In genomic region chrX:69153060-69153730, GRCh38 we compare ENCODE assay signal across 2 cellular contexts.
TF ChIP-seq lines count a peak whose summit lies in the region.

No MANE protein-coding gene starts in this region.

TF ChIP-seq in H1, 55 proteins besides CTCF, POLR2A, EP300 and RAD21:
- TF ChIP-seq, protein P1, sequence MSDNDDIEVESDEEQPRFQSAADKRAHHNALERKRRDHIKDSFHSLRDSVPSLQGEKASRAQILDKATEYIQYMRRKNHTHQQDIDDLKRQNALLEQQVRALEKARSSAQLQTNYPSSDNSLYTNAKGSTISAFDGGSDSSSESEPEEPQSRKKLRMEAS (IDR thresholded peaks at IDR 0.05): no peak
- TF ChIP-seq TAF1 (IDR thresholded peaks at IDR 0.05; ENCODE audit: low read depth, low read length) (0 out of 2 replicates have a peak, but pooled peaks have one; percentile 32), YY1 (IDR thresholded peaks at IDR 0.05; ENCODE audit: low read depth, low read length) (0 out of 2 replicates have a peak, but pooled peaks have one; percentile 42), TEAD4 (IDR thresholded peaks at IDR 0.05; ENCODE audit: low read depth, low read length) (peak; percentile 63), ASH2L (IDR thresholded peaks at IDR 0.05; ENCODE audit: low read length) (no peak), NRF1 (IDR thresholded peaks at IDR 0.05; ENCODE audit: low read depth, low read length) (peak; percentile 39; the same call in 1 of the 2 replicates), RBBP5 (IDR thresholded peaks at IDR 0.05; ENCODE audit: borderline replicate concordance, low read depth, low read length) (no peak)

TF ChIP-seq in HepG2, 621 proteins besides CTCF, POLR2A, EP300 and RAD21:
- TF ChIP-seq RFXANK (CRISPR knock-in tag; IDR thresholded peaks at IDR 0.05) (no peak), HNRNPL (IDR thresholded peaks at IDR 0.05; ENCODE audit: low read depth, low read length) (no peak), DZIP1 (CRISPR knock-in tag; IDR thresholded peaks at IDR 0.05) (no peak), PTBP1 (IDR thresholded peaks at IDR 0.05; ENCODE audit: low read depth, low read length, poor library complexity, severe bottlenecking) (no peak), ZNF557 (CRISPR knock-in tag; IDR thresholded peaks at IDR 0.05) (no peak), ZNF280D (CRISPR knock-in tag; IDR thresholded peaks at IDR 0.05) (no peak), HCFC1 (IDR thresholded peaks at IDR 0.05; ENCODE audit: low read depth, low read length) (no peak), ZBTB21 (CRISPR knock-in tag; IDR thresholded peaks at IDR 0.05) (no peak), JARID2 (CRISPR knock-in tag; IDR thresholded peaks at IDR 0.05; ENCODE audit: insufficient replicate concordance) (no peak), TFDP2 (CRISPR knock-in tag; IDR thresholded peaks at IDR 0.05) (no peak), ZNF776 (CRISPR knock-in tag; IDR thresholded peaks at IDR 0.05) (no peak), TBL1XR1 (IDR thresholded peaks at IDR 0.05; ENCODE audit: borderline replicate concordance, low read length, partially characterized antibody) (no peak), ZNF891 (CRISPR knock-in tag; IDR thresholded peaks at IDR 0.05) (no peak), AKAP8 (CRISPR knock-in tag; IDR thresholded peaks at IDR 0.05) (no peak)
- TF ChIP-seq, protein P2, sequence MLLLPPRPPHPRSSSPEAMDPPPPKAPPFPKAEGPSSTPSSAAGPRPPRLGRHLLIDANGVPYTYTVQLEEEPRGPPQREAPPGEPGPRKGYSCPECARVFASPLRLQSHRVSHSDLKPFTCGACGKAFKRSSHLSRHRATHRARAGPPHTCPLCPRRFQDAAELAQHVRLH (CRISPR knock-in tag; IDR thresholded peaks at IDR 0.05; ENCODE audit: borderline replicate concordance, low read depth): no peak
- TF ChIP-seq, protein P3, sequence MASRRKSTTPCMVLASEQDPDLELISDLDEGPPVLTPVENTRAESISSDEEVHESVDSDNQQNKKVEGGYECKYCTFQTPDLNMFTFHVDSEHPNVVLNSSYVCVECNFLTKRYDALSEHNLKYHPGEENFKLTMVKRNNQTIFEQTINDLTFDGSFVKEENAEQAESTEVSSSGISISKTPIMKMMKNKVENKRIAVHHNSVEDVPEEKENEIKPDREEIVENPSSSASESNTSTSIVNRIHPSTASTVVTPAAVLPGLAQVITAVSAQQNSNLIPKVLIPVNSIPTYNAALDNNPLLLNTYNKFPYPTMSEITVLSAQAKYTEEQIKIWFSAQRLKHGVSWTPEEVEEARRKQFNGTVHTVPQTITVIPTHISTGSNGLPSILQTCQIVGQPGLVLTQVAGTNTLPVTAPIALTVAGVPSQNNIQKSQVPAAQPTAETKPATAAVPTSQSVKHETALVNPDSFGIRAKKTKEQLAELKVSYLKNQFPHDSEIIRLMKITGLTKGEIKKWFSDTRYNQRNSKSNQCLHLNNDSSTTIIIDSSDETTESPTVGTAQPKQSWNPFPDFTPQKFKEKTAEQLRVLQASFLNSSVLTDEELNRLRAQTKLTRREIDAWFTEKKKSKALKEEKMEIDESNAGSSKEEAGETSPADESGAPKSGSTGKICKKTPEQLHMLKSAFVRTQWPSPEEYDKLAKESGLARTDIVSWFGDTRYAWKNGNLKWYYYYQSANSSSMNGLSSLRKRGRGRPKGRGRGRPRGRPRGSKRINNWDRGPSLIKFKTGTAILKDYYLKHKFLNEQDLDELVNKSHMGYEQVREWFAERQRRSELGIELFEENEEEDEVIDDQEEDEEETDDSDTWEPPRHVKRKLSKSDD (CRISPR knock-in tag; IDR thresholded peaks at IDR 0.05; ENCODE audit: low read depth): no peak
- TF ChIP-seq, protein P4, sequence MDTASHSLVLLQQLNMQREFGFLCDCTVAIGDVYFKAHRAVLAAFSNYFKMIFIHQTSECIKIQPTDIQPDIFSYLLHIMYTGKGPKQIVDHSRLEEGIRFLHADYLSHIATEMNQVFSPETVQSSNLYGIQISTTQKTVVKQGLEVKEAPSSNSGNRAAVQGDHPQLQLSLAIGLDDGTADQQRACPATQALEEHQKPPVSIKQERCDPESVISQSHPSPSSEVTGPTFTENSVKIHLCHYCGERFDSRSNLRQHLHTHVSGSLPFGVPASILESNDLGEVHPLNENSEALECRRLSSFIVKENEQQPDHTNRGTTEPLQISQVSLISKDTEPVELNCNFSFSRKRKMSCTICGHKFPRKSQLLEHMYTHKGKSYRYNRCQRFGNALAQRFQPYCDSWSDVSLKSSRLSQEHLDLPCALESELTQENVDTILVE (CRISPR knock-in tag; IDR thresholded peaks at IDR 0.05): no peak
